ENCODE assay signal across 1 cellular context in genomic region chr5:177086918-177087706, GRCh38.
TF ChIP-seq lines count a peak whose summit lies in the region.

No MANE protein-coding gene starts in this region.

TF ChIP-seq in HepG2, 621 proteins besides CTCF, POLR2A, EP300 and RAD21 (continued from another document and continues in another):
- TF ChIP-seq GRHL1 (CRISPR knock-in tag; conservative IDR thresholded peaks at IDR 0.05) (no peak), ZNF296 (CRISPR knock-in tag; conservative IDR thresholded peaks at IDR 0.05) (peak; percentile 59; the same call in 1 of the 2 replicates), ZMAT3 (CRISPR knock-in tag; conservative IDR thresholded peaks at IDR 0.05) (0 out of 2 replicates have a peak, but pooled peaks have one; percentile 55), KDM4B (CRISPR knock-in tag; IDR thresholded peaks at IDR 0.05) (peak; percentile 69; the same call in 1 of the 2 replicates), ZNF20 (CRISPR knock-in tag; IDR thresholded peaks at IDR 0.05) (peak; percentile 59), ARNTL (CRISPR knock-in tag; IDR thresholded peaks at IDR 0.05) (no peak; the same call in none of the 2 replicates), IKZF4 (CRISPR knock-in tag; IDR thresholded peaks at IDR 0.05; ENCODE audit: borderline replicate concordance, low read depth, not compliant biosample characterization) (peak; percentile 71), IRF2 (CRISPR knock-in tag; IDR thresholded peaks at IDR 0.05) (peak; percentile 84; the same call in 1 of the 2 replicates), NFRKB (IDR thresholded peaks at IDR 0.05) (no peak), NFIC (IDR thresholded peaks at IDR 0.05; ENCODE audit: low read length) (peak; percentile 56; the same call in 1 of the 2 replicates), ZNF12 (CRISPR knock-in tag; IDR thresholded peaks at IDR 0.05) (0 out of 2 replicates have a peak, but pooled peaks have one; percentile 8), NPAS2 (CRISPR knock-in tag; IDR thresholded peaks at IDR 0.05; ENCODE audit: borderline replicate concordance) (no peak), SMAD3 (CRISPR knock-in tag; IDR thresholded peaks at IDR 0.05) (no peak; the same call in 1 of the 2 replicates), GABPA (IDR thresholded peaks at IDR 0.05; ENCODE audit: low read depth, low read length) (no peak), GABPA (CRISPR knock-in tag; IDR thresholded peaks at IDR 0.05; ENCODE audit: low read depth) (no peak; the same call in 1 of the 2 replicates), ZNF33A (CRISPR knock-in tag; IDR thresholded peaks at IDR 0.05; ENCODE audit: borderline replicate concordance) (no peak), ZNF503 (CRISPR knock-in tag; IDR thresholded peaks at IDR 0.05) (peak; percentile 81; the same call in 1 of the 2 replicates), FOXA3 (CRISPR knock-in tag; IDR thresholded peaks at IDR 0.05) (peak; percentile 66), ZMYM4 (CRISPR knock-in tag; IDR thresholded peaks at IDR 0.05) (peak; percentile 81), ZNF777 (CRISPR knock-in tag; IDR thresholded peaks at IDR 0.05) (peak; percentile 99), TAF1 (CRISPR knock-in tag; IDR thresholded peaks at IDR 0.05) (peak; percentile 97), FOSL2 (CRISPR knock-in tag; IDR thresholded peaks at IDR 0.05) (peak; percentile 79), CSRNP2 (CRISPR knock-in tag; conservative IDR thresholded peaks at IDR 0.05; ENCODE audit: low read depth) (no peak), ZNF512 (CRISPR knock-in tag; IDR thresholded peaks at IDR 0.05) (no peak), ARID4A (CRISPR knock-in tag; IDR thresholded peaks at IDR 0.05; ENCODE audit: borderline replicate concordance) (peak; percentile 92), ZNF746 (CRISPR knock-in tag; IDR thresholded peaks at IDR 0.05) (peak; percentile 98), ZNF446 (CRISPR knock-in tag; IDR thresholded peaks at IDR 0.05) (peak; percentile 83; the same call in 1 of the 2 replicates), PRMT3 (CRISPR knock-in tag; IDR thresholded peaks at IDR 0.05; ENCODE audit: borderline replicate concordance, low read depth) (no peak), RERE (CRISPR knock-in tag; IDR thresholded peaks at IDR 0.05; ENCODE audit: low read depth) (no peak), ELF3 (CRISPR knock-in tag; IDR thresholded peaks at IDR 0.05) (peak; percentile 75), ZNF615 (CRISPR knock-in tag; IDR thresholded peaks at IDR 0.05; ENCODE audit: borderline replicate concordance) (no peak), ZNF496 (CRISPR knock-in tag; IDR thresholded peaks at IDR 0.05; ENCODE audit: insufficient replicate concordance) (no peak), ATF6 (CRISPR knock-in tag; conservative IDR thresholded peaks at IDR 0.05) (0 out of 2 replicates have a peak, but pooled peaks have one; percentile 57), DBP (CRISPR knock-in tag; IDR thresholded peaks at IDR 0.05; ENCODE audit: not compliant biosample characterization) (peak; percentile 80), RFXAP (CRISPR knock-in tag; IDR thresholded peaks at IDR 0.05; ENCODE audit: borderline replicate concordance) (peak; percentile 91), ZNF160 (CRISPR knock-in tag; IDR thresholded peaks at IDR 0.05) (peak; percentile 60; the same call in 1 of the 2 replicates), SIN3B (IDR thresholded peaks at IDR 0.05; ENCODE audit: low read length) (0 out of 2 replicates have a peak, but pooled peaks have one; percentile 47), ATF1 (CRISPR knock-in tag; IDR thresholded peaks at IDR 0.05) (no peak), CREB1 (IDR thresholded peaks at IDR 0.05) (peak; percentile 9; the same call in 1 of the 2 replicates), CREB1 (CRISPR knock-in tag; IDR thresholded peaks at IDR 0.05) (no peak), HNRNPK (IDR thresholded peaks at IDR 0.05; ENCODE audit: low read depth, low read length, poor library complexity, severe bottlenecking) (peak; percentile 84)
